Comparison of ENCODE assay signal across 19 cellular contexts in the genomic region with DNA sequence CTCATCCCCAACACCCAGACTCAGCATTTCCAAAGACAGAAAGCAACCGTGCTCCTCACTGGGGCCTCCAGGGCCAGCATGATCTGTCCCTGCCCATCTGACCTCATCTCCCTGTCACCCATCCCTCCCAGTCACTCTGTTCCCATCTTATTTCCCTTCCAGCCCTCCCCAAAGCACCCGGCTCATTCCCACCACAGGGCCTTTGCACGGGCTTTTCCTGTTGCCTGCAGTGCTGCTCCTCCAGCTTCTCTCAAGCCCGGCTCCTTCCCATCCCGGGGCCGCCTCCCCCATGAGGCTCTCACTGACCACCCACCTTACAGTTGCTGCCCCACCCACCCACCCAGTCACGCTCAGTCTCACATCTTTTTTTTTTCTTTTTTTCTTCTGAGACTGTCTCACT. TPM values are rescaled to one million over a fixed set of nuclear protein-coding genes. Genes with fewer than 3 reads are reported as not detected.
DNase-seq lines count a peak whose midpoint lies in the region; ATAC-seq and TF ChIP-seq lines count a peak whose summit lies in the region.
"Had no signal": no experiment of that assay in that cellular context is flagged by ENCODE, and none has a peak within 500 bp of the region (broad histone marks: within the 10 kb centered on the region; RNA-seq: fewer than 3 reads in every experiment).

No MANE protein-coding gene starts in this region.

- peak; percentile 8 for DNase-seq in activated naive CD4-positive, alpha-beta T cell treated with anti-CD3 and anti-CD28 coated beads, Interleukin-2, amount 10 ng/mL, durations not matched to agents 7 days and 5 days
- no peak for DNase-seq in activated naive CD4-positive, alpha-beta T cell treated with Interleukin-2 at 50 U/mL for 16 hours
- DNase-seq in H7 (peak; percentile 36), glutamatergic neuron (peak; percentile 7), spleen (peak; percentile 30), endothelial cell (ENCODE audit: low spot score) (no peak)
- DNase-seq: CD4-positive, CD25-positive, alpha-beta regulatory T cell; COR-L47; DMS 273 treated with DMSO at 0.1 percent for 48 hours; DND-41; HCEC 1CT; NCI-H1092 treated with DMSO at 0.1 percent for 48 hours; NCI-H146; NK-92 treated with Interleukin-12 subunit alpha and Interleukin-12 subunit beta, amount 100 ng/mL, for 24 hours; Peyer's patch; SHP77 had no signal

- peaks cover 64% of the 10 kb centered on the region for H3K27me3 Mint-ChIP-seq in activated naive CD4-positive, alpha-beta T cell treated with anti-CD3 and anti-CD28 coated beads, Interleukin-2, amount 10 ng/mL, durations not matched to agents 7 days and 5 days
- H3K27me3 Mint-ChIP-seq in glutamatergic neuron (ENCODE audit: unreplicated experiment) (peaks cover 21% of the 10 kb centered on the region), endothelial cell (ENCODE audit: unreplicated experiment) (peaks cover 5% of the 10 kb centered on the region)
- H3K27me3 Mint-ChIP-seq: B cell; CD4-positive, CD25-positive, alpha-beta regulatory T cell had no signal

- no peak overlapping the region for H3K4me3 ChIP-seq in H7 (ENCODE audit: insufficient read depth, low read depth, low read length)
- no peak overlapping the region for H3K4me3 ChIP-seq in spleen
- H3K4me3 ChIP-seq: Peyer's patch had no signal

- WGBS in spleen, 5 donors, result 88 to 94% (median 91%) methylated on average over 7 of the region's 7 CpGs

- TF ChIP-seq CTCF in glutamatergic neuron (IDR thresholded peaks at IDR 0.05; ENCODE audit: partially characterized antibody, unreplicated experiment) (no peak), spleen (IDR thresholded peaks at IDR 0.05 in 8 of 11, conservative IDR thresholded peaks at IDR 0.05 in 3 of 11) (no peak), endothelial cell (IDR thresholded peaks at IDR 0.05; ENCODE audit: unreplicated experiment) (no peak)

- peaks cover 0 to 9% (median 5%) of the 10 kb centered on the region in 6 donors for H3K4me1 ChIP-seq in spleen
- H3K4me1 ChIP-seq: Peyer's patch had no signal

- no peaks in the 10 kb centered on the region for H3K36me3 ChIP-seq in H7 (replicated peaks; ENCODE audit: control insufficient read depth, insufficient read depth, low read length)
- H3K36me3 ChIP-seq in spleen, result no peaks in the 10 kb centered on the region
- H3K36me3 ChIP-seq: Peyer's patch had no signal

- H3K27me3 ChIP-seq in H7 (ENCODE audit: control insufficient read depth, insufficient read depth, low read length) (no peaks in the 10 kb centered on the region), spleen (replicated peaks in 1 of 7) (no peaks in the 10 kb centered on the region)
- H3K27me3 ChIP-seq: Peyer's patch had no signal

- H3K27ac ChIP-seq in spleen, result no peak overlapping the region
- H3K27ac ChIP-seq: Peyer's patch had no signal

- H3K4me1 Mint-ChIP-seq in activated naive CD4-positive, alpha-beta T cell treated with anti-CD3 and anti-CD28 coated beads, Interleukin-2, amount 10 ng/mL, durations not matched to agents 7 days and 5 days, result no peaks in the 10 kb centered on the region
- H3K4me1 Mint-ChIP-seq in glutamatergic neuron (ENCODE audit: low read depth, unreplicated experiment), result peaks cover 11% of the 10 kb centered on the region
- no peaks in the 10 kb centered on the region for H3K4me1 Mint-ChIP-seq in endothelial cell (ENCODE audit: unreplicated experiment)

- no peak for TF ChIP-seq POLR2A in spleen (IDR thresholded peaks at IDR 0.05)

- intact Hi-C loops in spleen (cut with DNase I; ENCODE audit: low total_unique reads), result loop anchor here (5.0 to 10.0 kb wide), 3 partner anchors 242 to 435 kb away; no protein-coding TSS in a partner anchor

- H3K9me3 Mint-ChIP-seq in activated naive CD4-positive, alpha-beta T cell treated with anti-CD3 and anti-CD28 coated beads, Interleukin-2, amount 10 ng/mL, durations not matched to agents 7 days and 5 days, result no peaks in the 10 kb centered on the region
- H3K9me3 Mint-ChIP-seq in glutamatergic neuron (ENCODE audit: unreplicated experiment) (peaks cover 3% of the 10 kb centered on the region), endothelial cell (ENCODE audit: unreplicated experiment) (no peaks in the 10 kb centered on the region)
- H3K9me3 Mint-ChIP-seq: CD4-positive, CD25-positive, alpha-beta regulatory T cell; IgD-negative memory B cell had no signal

- no peaks in the 10 kb centered on the region for H3K9me3 ChIP-seq in spleen
- H3K9me3 ChIP-seq: Peyer's patch had no signal

- H3K36me3 Mint-ChIP-seq in activated naive CD4-positive, alpha-beta T cell treated with anti-CD3 and anti-CD28 coated beads, Interleukin-2, amount 10 ng/mL, durations not matched to agents 7 days and 5 days, result no peaks in the 10 kb centered on the region
- no peaks in the 10 kb centered on the region for H3K36me3 Mint-ChIP-seq in glutamatergic neuron (ENCODE audit: unreplicated experiment)
- no peaks in the 10 kb centered on the region for H3K36me3 Mint-ChIP-seq in endothelial cell (ENCODE audit: low read depth, unreplicated experiment)
- H3K36me3 Mint-ChIP-seq: CD4-positive, CD25-positive, alpha-beta regulatory T cell; IgD-negative memory B cell had no signal

- H3K27ac Mint-ChIP-seq in activated naive CD4-positive, alpha-beta T cell treated with anti-CD3 and anti-CD28 coated beads, Interleukin-2, amount 10 ng/mL, durations not matched to agents 7 days and 5 days, result no peak overlapping the region
- no peak overlapping the region for H3K27ac Mint-ChIP-seq in glutamatergic neuron (ENCODE audit: unreplicated experiment)
- H3K27ac Mint-ChIP-seq in endothelial cell (ENCODE audit: unreplicated experiment), result no peak overlapping the region
- H3K27ac Mint-ChIP-seq: B cell; CD4-positive, CD25-positive, alpha-beta regulatory T cell had no signal

- no peak for ATAC-seq in GM18909 (IDR thresholded peaks at IDR 0.05; ENCODE audit: poor library complexity, unreplicated experiment)

- H3K4me3 Mint-ChIP-seq in activated naive CD4-positive, alpha-beta T cell treated with anti-CD3 and anti-CD28 coated beads, Interleukin-2, amount 10 ng/mL, durations not matched to agents 7 days and 5 days, result no peak overlapping the region
- no peak overlapping the region for H3K4me3 Mint-ChIP-seq in glutamatergic neuron (ENCODE audit: unreplicated experiment)
- H3K4me3 Mint-ChIP-seq in endothelial cell (ENCODE audit: unreplicated experiment), result no peak overlapping the region
- H3K4me3 Mint-ChIP-seq: B cell; CD4-positive, CD25-positive, alpha-beta regulatory T cell; IgD-negative memory B cell had no signal

- CTCF ChIA-PET in activated naive CD4-positive, alpha-beta T cell treated with anti-CD3 and anti-CD28 coated beads, Interleukin-2, amount 10 ng/mL, durations not matched to agents 7 days and 5 days (lab: Charles Lee), result interaction anchor here (1.2 to 2.5 kb wide), 3 partner anchors 243 to 436 kb away, joined by 3 to 7 read pairs (median 7); no protein-coding TSS in a partner anchor

RNA-seq across cellular contexts. Expression of gene RMI2, which starts 54.8 kb away (rescaled TPM):
- 58.8 and 59.2 TPM in 2 replicates for total RNA-seq in H7 (2014; rRNA removed; shearing (Covaris generic))
- total RNA-seq in glutamatergic neuron (ENCODE audit: unreplicated experiment), result 4.2 TPM
- 1 to 10 TPM; 2.4 to 5.7 (median 3.7) TPM for total RNA-seq in spleen
- 10 to 100 TPM in 1 of 3 donors, 1 to 10 TPM in 2; 4.4 to 23.6 (median 5.8) TPM for polyA plus RNA-seq in spleen
- 10.5 TPM for total RNA-seq in endothelial cell (ENCODE audit: unreplicated experiment)

Comparison
In these comparisons a context has a peak if more than half of its experiments do, and no peak if none do; other contexts are left out.
1. DNase-seq: peak in activated naive CD4-positive, alpha-beta T cell treated with anti-CD3 and anti-CD28 coated beads, Interleukin-2, amount 10 ng/mL, durations not matched to agents 7 days and 5 days (single experiment), H7 (single experiment), glutamatergic neuron (single experiment) and spleen (single experiment); none in activated naive CD4-positive, alpha-beta T cell treated with Interleukin-2 at 50 U/mL for 16 hours (single experiment) and endothelial cell (single experiment).